9 cellular contexts compared by ENCODE assay signal in the genomic region with DNA sequence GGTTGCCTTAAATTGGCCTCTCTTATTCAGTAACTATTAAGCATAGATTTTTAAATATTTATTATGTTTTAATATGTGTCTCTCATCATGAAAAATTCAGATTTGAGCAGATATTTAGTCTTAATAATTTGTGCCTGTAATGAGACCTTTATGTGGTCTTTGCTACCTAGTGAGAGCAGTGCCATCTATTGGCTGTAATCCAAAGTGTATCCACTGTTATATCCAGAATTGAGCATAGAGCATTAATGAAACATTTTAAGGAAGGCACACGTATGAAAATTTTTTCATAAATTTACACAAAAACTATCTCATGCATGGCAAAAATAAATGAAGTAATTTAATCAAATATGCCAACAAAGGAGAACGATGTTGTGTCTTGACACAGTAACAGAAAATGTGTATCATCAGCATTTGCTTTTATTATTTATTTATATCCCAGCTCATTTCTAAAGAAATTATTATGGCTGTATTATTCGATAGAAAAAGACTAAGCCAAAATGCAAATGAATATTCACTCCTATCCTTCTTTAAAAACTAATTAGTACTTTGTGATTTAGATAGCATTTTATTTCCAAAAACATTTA.
DNase-seq lines count a peak whose midpoint lies in the region; ATAC-seq, FAIRE-seq and TF ChIP-seq lines count a peak whose summit lies in the region.
"Had no signal": no experiment of that assay in that cellular context is flagged by ENCODE, and none has a peak within 500 bp of the region (broad histone marks: within the 10 kb centered on the region; RNA-seq: fewer than 3 reads in every experiment).

No MANE protein-coding gene starts in this region.

- no peak overlapping the region for H3K4me3 Mint-ChIP-seq in CD4-positive, CD25-positive, alpha-beta regulatory T cell
- H3K4me3 Mint-ChIP-seq in stimulated activated memory B cell treated with anti-CD40 and anti-IgM and Interleukin-4, amounts not matched to agents 10 μg/mL and 1 μg/mL and 100 μg/mL, for 72 hours: no peak overlapping the region
- H3K4me3 Mint-ChIP-seq: memory B cell had no signal

- TF ChIP-seq POLR2A in H54 (IDR thresholded peaks at IDR 0.05; ENCODE audit: low read depth, low read length): no peak

- no peaks in the 10 kb centered on the region for H3K9me3 ChIP-seq in CD4-positive, CD25-positive, alpha-beta regulatory T cell (ENCODE audit: control insufficient read depth in 2 of 2, low read length in 2 of 2)
- no peaks in the 10 kb centered on the region for H3K9me3 ChIP-seq in SK-N-MC (ENCODE audit: low read depth, low read length)

- no peaks in the 10 kb centered on the region for H3K36me3 ChIP-seq in CD4-positive, CD25-positive, alpha-beta regulatory T cell (ENCODE audit: control insufficient read depth, insufficient read depth, low read length)
- H3K36me3 ChIP-seq in SK-N-MC (ENCODE audit: insufficient read depth, low read length): no peaks in the 10 kb centered on the region

- no peak overlapping the region for H3K4me3 ChIP-seq in CD4-positive, CD25-positive, alpha-beta regulatory T cell (ENCODE audit: low read depth, low read length)
- H3K4me3 ChIP-seq in SK-N-MC: no peak overlapping the region

- no peaks in the 10 kb centered on the region for H3K4me1 Mint-ChIP-seq in CD4-positive, CD25-positive, alpha-beta regulatory T cell
- no peaks in the 10 kb centered on the region for H3K4me1 Mint-ChIP-seq in stimulated activated memory B cell treated with anti-CD40 and anti-IgM and Interleukin-4, amounts not matched to agents 10 μg/mL and 1 μg/mL and 100 μg/mL, for 72 hours
- H3K4me1 Mint-ChIP-seq: memory B cell had no signal

- FAIRE-seq in islet of Langerhans (lab: Jason Lieb, UNC): peak; percentile 87
- no peak for FAIRE-seq in H54 (lab: Jason Lieb, UNC)

- no peak overlapping the region for H3K27ac Mint-ChIP-seq in CD4-positive, CD25-positive, alpha-beta regulatory T cell
- H3K27ac Mint-ChIP-seq in stimulated activated memory B cell treated with anti-CD40 and anti-IgM and Interleukin-4, amounts not matched to agents 10 μg/mL and 1 μg/mL and 100 μg/mL, for 72 hours: no peak overlapping the region
- H3K27ac Mint-ChIP-seq: memory B cell had no signal

- no peak for ATAC-seq in CD4-positive, CD25-positive, alpha-beta regulatory T cell (ENCODE audit: low read depth in 2 of 2)
- peak; percentile 61 for ATAC-seq in GM18909 (IDR thresholded peaks at IDR 0.05; ENCODE audit: poor library complexity, unreplicated experiment)
- ATAC-seq in stimulated activated memory B cell treated with anti-CD40 and anti-IgM and Interleukin-4, amounts not matched to agents 10 μg/mL and 1 μg/mL and 100 μg/mL, for 72 hours: no peak

- H3K27ac ChIP-seq in CD4-positive, CD25-positive, alpha-beta regulatory T cell (ENCODE audit: insufficient read depth, low read length, poor library complexity, severe bottlenecking): no peak overlapping the region
- H3K27ac ChIP-seq in SK-N-MC: no peak overlapping the region

- peaks cover 2% of the 10 kb centered on the region for H3K36me3 Mint-ChIP-seq in CD4-positive, CD25-positive, alpha-beta regulatory T cell
- peaks cover 19% of the 10 kb centered on the region for H3K36me3 Mint-ChIP-seq in stimulated activated memory B cell treated with anti-CD40 and anti-IgM and Interleukin-4, amounts not matched to agents 10 μg/mL and 1 μg/mL and 100 μg/mL, for 72 hours

- H3K9ac ChIP-seq in SK-N-MC (ENCODE audit: insufficient read length): no peak overlapping the region

- no peaks in the 10 kb centered on the region for H3K4me1 ChIP-seq in CD4-positive, CD25-positive, alpha-beta regulatory T cell (ENCODE audit: control insufficient read depth, insufficient read depth, low read length, poor library complexity, severe bottlenecking)

- H3K9me3 Mint-ChIP-seq in CD4-positive, CD25-positive, alpha-beta regulatory T cell: peaks cover 0 to 1% (median 0%) of the 10 kb centered on the region in 7 donors
- no peaks in the 10 kb centered on the region for H3K9me3 Mint-ChIP-seq in stimulated activated memory B cell treated with anti-CD40 and anti-IgM and Interleukin-4, amounts not matched to agents 10 μg/mL and 1 μg/mL and 100 μg/mL, for 72 hours
- H3K9me3 Mint-ChIP-seq: memory B cell had no signal

- DNase-seq in CD4-positive, CD25-positive, alpha-beta regulatory T cell: peak in 2 of 3 donors; percentile 6 to 48
- DNase-seq in SK-N-MC (ENCODE audit: low read depth, low spot score) (peak; percentile 40), H54 (ENCODE audit: insufficient read length, low spot score) (no peak), NCI-H226 (no peak)

- no peaks in the 10 kb centered on the region for H3K27me3 Mint-ChIP-seq in CD4-positive, CD25-positive, alpha-beta regulatory T cell
- no peaks in the 10 kb centered on the region for H3K27me3 Mint-ChIP-seq in stimulated activated memory B cell treated with anti-CD40 and anti-IgM and Interleukin-4, amounts not matched to agents 10 μg/mL and 1 μg/mL and 100 μg/mL, for 72 hours
- H3K27me3 Mint-ChIP-seq: memory B cell had no signal

- peak; percentile 55 for TF ChIP-seq CTCF in LNCAP (IDR thresholded peaks at IDR 0.05)

- no peaks in the 10 kb centered on the region for H3K27me3 ChIP-seq in CD4-positive, CD25-positive, alpha-beta regulatory T cell (ENCODE audit: control insufficient read depth, insufficient read depth, low read length)

Comparison
In these comparisons a context has a peak if more than half of its experiments do, and no peak if none do; other contexts are left out.
1. DNase-seq: peak in CD4-positive, CD25-positive, alpha-beta regulatory T cell (2 of 3) and SK-N-MC (single experiment); none in H54 (single experiment) and NCI-H226 (single experiment).